ENCODE assay signal across 21 cellular contexts in the genomic region with DNA sequence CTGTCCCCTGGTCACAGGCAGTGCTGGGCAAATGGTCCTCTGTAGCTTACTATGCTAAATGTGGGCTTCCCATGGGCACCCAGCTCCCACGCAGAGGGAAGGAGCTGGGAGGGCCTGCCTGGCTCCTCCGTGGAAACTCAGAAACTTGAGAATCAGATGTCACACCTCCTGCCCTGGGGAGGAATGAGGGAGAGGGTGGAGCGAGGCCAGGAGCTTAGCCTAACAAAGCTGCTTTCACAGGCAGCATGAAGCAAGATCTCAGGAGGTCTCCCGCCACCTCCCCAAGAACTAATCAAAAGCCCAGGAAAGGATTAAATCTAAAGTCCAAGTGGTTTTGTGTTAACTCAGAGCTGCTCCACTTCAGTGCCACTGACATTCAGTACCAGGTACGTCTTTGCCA. TPM values are rescaled to one million over a fixed set of nuclear protein-coding genes. Genes with fewer than 3 reads are reported as not detected.
"Had no signal": no experiment of that assay in that cellular context is flagged by ENCODE, and none has a peak within 500 bp of the region (broad histone marks: within the 10 kb centered on the region; RNA-seq: fewer than 3 reads in every experiment).

No MANE protein-coding gene starts in this region.

- H3K9me3 ChIP-seq: breast epithelium, esophagus squamous epithelium, left lung, thoracic aorta, uterus had no signal

- H3K27me3 ChIP-seq: breast epithelium, uterus had no signal

- H3K36me3 ChIP-seq: breast epithelium, esophagus squamous epithelium, left lung, thoracic aorta, uterus had no signal

- ATAC-seq: activated naive CD4-positive, alpha-beta T cell treated with anti-CD3 and anti-CD28 coated beads, Interleukin-2, amount 50 U/mL, for 72 hours; left lung had no signal

- DNase-seq: activated effector memory CD4-positive, alpha-beta T cell treated with Interleukin-2 at 50 U/mL for 16 hours; activated T-cell treated with anti-CD3 and anti-CD28 coated beads, Interleukin-2, amount 50 U/mL, for 1 hour; anterior cingulate cortex; esophagus squamous epithelium; foreskin melanocyte; head of caudate nucleus; left lung; mesenchymal stem cell; stimulated activated CD4-positive, alpha-beta T cell treated with anti-CD3 and anti-CD28 coated beads, Interleukin-15, amount 100 ng/mL, for 24 hours; stimulated activated CD4-positive, alpha-beta T cell treated with anti-CD3 and anti-CD28 coated beads, Interleukin-4, amount 100 ng/mL, for 24 hours; T-helper 2 cell; uterus had no signal

- H3K4me3 ChIP-seq: breast epithelium, esophagus squamous epithelium, left lung, thoracic aorta, uterus had no signal

- H3K27ac ChIP-seq: breast epithelium, esophagus squamous epithelium, left lung, thoracic aorta, uterus had no signal

- FAIRE-seq: endometrium, islet of Langerhans had no signal

- H3K4me1 ChIP-seq: breast epithelium, left lung, uterus had no signal

RNA-seq across cellular contexts. Expression of gene TMEM92, which starts 38.0 kb away (rescaled TPM):
- total RNA-seq: cerebellum, dermis microvascular lymphatic vessel endothelial cell, pulmonary artery endothelial cell, skeletal muscle tissue had no signal
